29 cellular contexts compared by ENCODE assay signal in the genomic region with DNA sequence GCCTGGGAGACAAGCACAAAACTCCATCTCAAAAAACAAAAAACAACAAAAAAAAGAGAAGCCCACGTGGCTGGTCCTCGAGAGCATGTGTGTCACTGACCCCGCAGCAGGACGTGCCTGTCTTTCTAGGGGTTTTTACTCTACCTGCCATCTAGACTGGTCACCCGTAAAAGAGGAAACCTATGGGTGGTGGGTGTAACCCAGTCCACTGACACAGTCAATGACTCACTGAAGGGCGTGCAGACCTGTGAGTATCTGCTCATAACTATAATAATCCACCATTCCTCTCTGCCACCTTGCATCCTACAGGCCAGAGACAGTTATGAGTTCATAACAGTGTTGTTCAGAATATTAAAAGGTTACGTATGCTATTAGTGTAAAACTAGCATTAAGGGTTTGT. TPM values are rescaled to one million over a fixed set of nuclear protein-coding genes. Genes with fewer than 3 reads are reported as not detected.
DNase-seq lines count a peak whose midpoint lies in the region; ATAC-seq and TF ChIP-seq lines count a peak whose summit lies in the region.
"Had no signal": no experiment of that assay in that cellular context is flagged by ENCODE, and none has a peak within 500 bp of the region (broad histone marks: within the 10 kb centered on the region; RNA-seq: fewer than 3 reads in every experiment).

No MANE protein-coding gene starts in this region.

- peak; percentile 62 for DNase-seq in GM23248
- DNase-seq in PC-3 = peak; percentile 47
- DNase-seq in esophagus squamous epithelium (lab: John Stamatoyannopoulos, UW) = no peak
- DNase-seq in renal cortical epithelial cell (ENCODE audit: low read depth) = peak; percentile 10
- no peak for DNase-seq in HAP-1 (ENCODE audit: low spot score in 2 of 2)
- DNase-seq in NCI-H1092 treated with DMSO at 0.1 percent for 48 hours (lab: John Stamatoyannopoulos, UW) = no peak
- no peak for DNase-seq in MG63
- DNase-seq: activated CD8-positive, alpha-beta T cell treated with anti-CD3 and anti-CD28 coated beads for 36 hours; activated effector memory CD4-positive, alpha-beta T cell treated with anti-CD3 and anti-CD28 coated beads, Interleukin-2, amount 50 U/mL, for 16 hours; activated naive CD8-positive, alpha-beta T cell treated with anti-CD3 and anti-CD28 coated beads, Interleukin-2, amount 50 U/mL, for 24 hours; C1 segment of cervical spinal cord; Calu3; DND-41; effector CD8-positive, alpha-beta T cell; H9; NCI-H1436; NCI-H524; occipital lobe; retina; spleen; stimulated activated CD4-positive, alpha-beta T cell treated with anti-CD3 and anti-CD28 coated beads, Interleukin-4, amount 100 ng/mL, for 24 hours; stimulated activated naive CD4-positive, alpha-beta T cell; T-cell had no signal

- H3K4me3 ChIP-seq in GM23248 = no peak overlapping the region
- no peak overlapping the region for H3K4me3 ChIP-seq in PC-3 (ENCODE audit: low read length)
- H3K4me3 ChIP-seq in esophagus squamous epithelium = no peak overlapping the region
- no peak overlapping the region for H3K4me3 ChIP-seq in HAP-1
- H3K4me3 ChIP-seq in MG63 = no peak overlapping the region
- H3K4me3 ChIP-seq: lung, SJSA1, spleen, thoracic aorta had no signal

- no peak for TF ChIP-seq POLR2A in esophagus squamous epithelium (IDR thresholded peaks at IDR 0.05)

- BruUV-seq in PC-3 (replicated peaks; lab: Mats Ljungman, UMichigan) = no TSS peak

- no peak overlapping the region for H3K4me2 ChIP-seq in GM23248 (ENCODE audit: unreplicated experiment)
- H3K4me2 ChIP-seq in PC-3 (ENCODE audit: low read length) = no peak overlapping the region

- H4K20me1 ChIP-seq in GM23248 (ENCODE audit: insufficient read depth) (peaks cover 5% of the 10 kb centered on the region; the same call in 1 of the 2 replicates), PC-3 (ENCODE audit: low read length) (peaks cover 39% of the 10 kb centered on the region)

- POLR2A ChIA-PET in PC-3 (lab: Charles Lee; ENCODE audit: unreplicated experiment) = no interaction called here

- CTCF ChIA-PET in PC-3 (lab: Charles Lee) = no interaction called here

- intact Hi-C loops in PC-3 (cut with micrococcal nuclease) = no loop called here
- intact Hi-C loops in esophagus squamous epithelium (cut with DNase I) = no loop called here

- peaks cover 14% of the 10 kb centered on the region for H3K4me1 ChIP-seq in GM23248 (ENCODE audit: insufficient read depth)
- H3K4me1 ChIP-seq in PC-3 (ENCODE audit: insufficient read depth, low read length) = peaks cover 23% of the 10 kb centered on the region
- H3K4me1 ChIP-seq in esophagus squamous epithelium = peaks cover 14 to 54% (median 17%) of the 10 kb centered on the region in 3 donors
- 0 out of 2 replicates have a peak, but pooled peaks cover 2% of the 10 kb centered on the region for H3K4me1 ChIP-seq in HAP-1

- no peaks in the 10 kb centered on the region for H3K27me3 ChIP-seq in GM23248 (replicated peaks; ENCODE audit: insufficient read depth)
- H3K27me3 ChIP-seq in PC-3 (ENCODE audit: low read length) = no peaks in the 10 kb centered on the region
- H3K27me3 ChIP-seq in esophagus squamous epithelium = no peaks in the 10 kb centered on the region
- no peaks in the 10 kb centered on the region for H3K27me3 ChIP-seq in HAP-1 (ENCODE audit: low read depth)
- no peaks in the 10 kb centered on the region for H3K27me3 ChIP-seq in MG63
- H3K27me3 ChIP-seq: SJSA1, spleen had no signal

- no peak overlapping the region for H2AFZ ChIP-seq in GM23248
- no peak overlapping the region for H2AFZ ChIP-seq in PC-3 (ENCODE audit: low read length)

- no peaks in the 10 kb centered on the region for H3K9me3 ChIP-seq in GM23248 (ENCODE audit: low read depth)
- H3K9me3 ChIP-seq in PC-3 (ENCODE audit: low read length) = no peaks in the 10 kb centered on the region
- H3K9me3 ChIP-seq in esophagus squamous epithelium = no peaks in the 10 kb centered on the region
- H3K9me3 ChIP-seq in HAP-1 = no peaks in the 10 kb centered on the region
- H3K9me3 ChIP-seq in MG63 = no peaks in the 10 kb centered on the region
- H3K9me3 ChIP-seq: spleen, thoracic aorta had no signal

- ATAC-seq in PC-3 (peak; percentile 47), GM18861 (IDR thresholded peaks at IDR 0.05; ENCODE audit: unreplicated experiment) (no peak)
- ATAC-seq: activated CD4-positive, CD25-positive, alpha-beta regulatory T cell treated with anti-CD3 and anti-CD28 coated beads, Interleukin-2, amount 50 U/mL, for 24 hours; activated CD8-positive, alpha-beta T cell treated with anti-CD3 and anti-CD28 coated beads for 36 hours; activated naive CD8-positive, alpha-beta T cell treated with anti-CD3 and anti-CD28 coated beads, Interleukin-2, amount 50 U/mL, for 24 hours; Panc1; T-cell had no signal

- H3K36me3 ChIP-seq in GM23248 (ENCODE audit: low read depth) = peaks cover 45% of the 10 kb centered on the region
- H3K36me3 ChIP-seq in PC-3 (ENCODE audit: low read depth, low read length) = peaks cover 42% of the 10 kb centered on the region
- H3K36me3 ChIP-seq in esophagus squamous epithelium = peaks cover 12 to 78% (median 20%) of the 10 kb centered on the region in 3 donors
- H3K36me3 ChIP-seq in HAP-1 (replicated peaks) = peaks cover 56% of the 10 kb centered on the region
- H3K36me3 ChIP-seq in MG63 = peaks cover 85% of the 10 kb centered on the region

- H3K27ac ChIP-seq in GM23248 (peak overlapping the region; percentile 20), PC-3 (ENCODE audit: low read length) (no peak overlapping the region), esophagus squamous epithelium (peak overlapping the region in 3 of 4 donors; percentile 39 to 70 (median 66))
- H3K27ac ChIP-seq: SJSA1, spleen, thoracic aorta had no signal

- peaks cover 8% of the 10 kb centered on the region for H3F3A ChIP-seq in GM23248 (ENCODE audit: insufficient read depth)
- no peaks in the 10 kb centered on the region for H3F3A ChIP-seq in PC-3 (ENCODE audit: low read length, unreplicated experiment)

- peaks cover 94% of the 10 kb centered on the region for H3K79me2 ChIP-seq in GM23248 (ENCODE audit: insufficient read depth)
- H3K79me2 ChIP-seq in PC-3 (ENCODE audit: low read length) = peaks cover 66% of the 10 kb centered on the region

- H3K9ac ChIP-seq in GM23248 (0 out of 2 replicates have a peak overlapping the region, but pooled peaks have one; percentile 9), PC-3 (ENCODE audit: low read length) (no peak overlapping the region)

- 70 to 77% methylated on average over 7 of the region's 7 CpGs for WGBS in GM23248 (ENCODE audit: low coverage in 1 of 2, low lambda C conversion rate in 2 of 2, missing lambda C conversion rate in 2 of 2), 2 experiments
- WGBS in esophagus squamous epithelium, 2 donors = 72 to 87% methylated on average over 7 of the region's 7 CpGs

- H3K9me2 ChIP-seq in GM23248 (ENCODE audit: insufficient read depth) = no peaks in the 10 kb centered on the region
- H3K9me2 ChIP-seq in PC-3 (replicated peaks; ENCODE audit: low read length) = no peaks in the 10 kb centered on the region

- in situ Hi-C loops in GM23248 (cut with MboI) (no loop called here), HAP-1 (cut with MboI; ENCODE audit: low sequenced_read_pairs) (no loop called here)

- no peak for TF ChIP-seq CTCF in PC-3 (conservative IDR thresholded peaks at IDR 0.05; ENCODE audit: low read depth, low read length)
- peak in 1 of 6 experiments; percentile 6 for TF ChIP-seq CTCF in esophagus squamous epithelium (IDR thresholded peaks at IDR 0.05)

RNA-seq across cellular contexts. Expression of gene GOLGA3, which starts 4.6 kb away (rescaled TPM):
- 80.3 and 118 TPM in 2 replicates for total RNA-seq in GM23248 (2014; rRNA removed; shearing (Covaris generic))
- 37.5 and 38.1 TPM in 2 replicates for polyA plus RNA-seq in GM23248 (2016; fragmentation: Nextera tagmentation; extraction: Ambion mirVana)
- total RNA-seq in PC-3 (2014; rRNA removed) = 86.9 and 130 TPM in 2 replicates
- total RNA-seq in esophagus squamous epithelium = 10 to 100 TPM; 37.0 to 62.2 (median 54.0) TPM
- 93.6 and 150 TPM in 2 replicates for total RNA-seq in renal cortical epithelial cell
- 67.0 and 96.0 TPM in 2 replicates for total RNA-seq in MG63 (2014; rRNA removed; shearing (Covaris generic); ENCODE audit: low replicate concordance)

Comparison
In these comparisons a context has a peak if more than half of its experiments do, and no peak if none do; other contexts are left out.
1. DNase-seq: peak in GM23248 (single experiment), PC-3 (single experiment) and renal cortical epithelial cell (single experiment); none in esophagus squamous epithelium (single experiment), HAP-1 (0 of 2), NCI-H1092 treated with DMSO at 0.1 percent for 48 hours (single experiment) and MG63 (single experiment).